ENCODE assay signal across 16 cellular contexts in genomic region chr12:46794593-46795190, GRCh38. TPM values are rescaled to one million over a fixed set of nuclear protein-coding genes. Genes with fewer than 3 reads are reported as not detected.
DNase-seq lines count a peak whose midpoint lies in the region; ATAC-seq and TF ChIP-seq lines count a peak whose summit lies in the region.
"Had no signal": no experiment of that assay in that cellular context is flagged by ENCODE, and none has a peak within 500 bp of the region (broad histone marks: within the 10 kb centered on the region; RNA-seq: fewer than 3 reads in every experiment).

No MANE protein-coding gene starts in this region.

- no peaks in the 10 kb centered on the region for H3K36me3 ChIP-seq in upper lobe of right lung

- peak; percentile 72 for ATAC-seq in GM18867 (IDR thresholded peaks at IDR 0.05; ENCODE audit: unreplicated experiment)
- peak; percentile 80 for ATAC-seq in GM21619 (IDR thresholded peaks at IDR 0.05; ENCODE audit: unreplicated experiment)
- ATAC-seq in HG03175 (IDR thresholded peaks at IDR 0.05; ENCODE audit: unreplicated experiment): peak; percentile 51
- no peak for ATAC-seq in upper lobe of right lung

- peak; percentile 46 for DNase-seq in GM12865 (ENCODE audit: low read depth)
- DNase-seq in hypothalamus (lab: John Stamatoyannopoulos, UW): no peak
- DNase-seq in D341Med (ENCODE audit: low spot score): no peak
- DNase-seq in upper lobe of right lung: no peak
- DNase-seq in cerebellar cortex (ENCODE audit: low spot score): no peak
- DNase-seq: activated gamma-delta T cell; central memory CD4-positive, alpha-beta T cell; NCI-H2227 treated with DMSO at 0.1 percent for 48 hours; posterior cingulate gyrus; stimulated activated naive CD4-positive, alpha-beta T cell treated with Interleukin-2 at 50 U/mL for 16 hours had no signal

- TF ChIP-seq CTCF in GM12865 (IDR thresholded peaks at IDR 0.05; ENCODE audit: insufficient read depth, low read depth, low read length, missing control alignments) (no peak), upper lobe of right lung (IDR thresholded peaks at IDR 0.05) (no peak)

- intact Hi-C loops in upper lobe of right lung (cut with DNase I): no loop called here

- H3K9me3 ChIP-seq in upper lobe of right lung: no peaks in the 10 kb centered on the region

- H3K27me3 ChIP-seq in upper lobe of right lung: no peaks in the 10 kb centered on the region

- H3K4me1 ChIP-seq in upper lobe of right lung: no peaks in the 10 kb centered on the region

- H3K27ac ChIP-seq in upper lobe of right lung: no peak overlapping the region
- H3K27ac ChIP-seq: C4-2B, RWPE1 had no signal

- H3K4me3 ChIP-seq in GM12865 (ENCODE audit: low read depth, low read length): no peak overlapping the region
- H3K4me3 ChIP-seq in upper lobe of right lung: no peak overlapping the region

RNA-seq across cellular contexts. Expression of gene SLC38A4, which starts 31.1 kb away (rescaled TPM):
- total RNA-seq in upper lobe of right lung: 1.9 TPM
- total RNA-seq: epithelial cell of proximal tubule had no signal
